Comparison of ENCODE assay signal across 9 cellular contexts in genomic region chr2:197255550-197255949, GRCh38. TPM values are rescaled to one million over a fixed set of nuclear protein-coding genes. Genes with fewer than 3 reads are reported as not detected.
DNase-seq lines count a peak whose midpoint lies in the region; ATAC-seq and TF ChIP-seq lines count a peak whose summit lies in the region.
"Had no signal": no experiment of that assay in that cellular context is flagged by ENCODE, and none has a peak within 500 bp of the region (broad histone marks: within the 10 kb centered on the region; RNA-seq: fewer than 3 reads in every experiment).

No MANE protein-coding gene starts in this region.

- peaks cover 0 to 4% (median 0%) of the 10 kb centered on the region in 11 experiments; a peak in 1 of 22 replicates for H3K9me3 ChIP-seq in BLaER1 treated with 17β-estradiol and CSF1 and Interleukin-3, amounts not matched to agents 10 nM and 100 nM (replicated peaks in 1 of 11)
- H3K9me3 ChIP-seq in IMR-90 (ENCODE audit: control insufficient read depth, insufficient read depth, low read length) (no peaks in the 10 kb centered on the region), colonic mucosa (no peaks in the 10 kb centered on the region), muscle layer of colon (ENCODE audit: low read length) (no peaks in the 10 kb centered on the region), breast epithelium (no peaks in the 10 kb centered on the region)

- H3K23ac ChIP-seq in IMR-90 (ENCODE audit: low read depth, low read length), result peak overlapping the region; percentile 87; the same call in 1 of the 2 replicates

- peak overlapping the region; percentile 66 to 89 (median 78) for H3K4me2 ChIP-seq in BLaER1 treated with 17β-estradiol and CSF1 and Interleukin-3, amounts not matched to agents 10 nM and 100 nM
- H3K4me2 ChIP-seq in IMR-90 (ENCODE audit: low read depth, low read length), result peak overlapping the region; percentile 97

- H4K91ac ChIP-seq in IMR-90 (ENCODE audit: insufficient read depth, low read depth, low read length), result 0 out of 2 replicates have a peak overlapping the region, but pooled peaks have one; percentile 26

- TF ChIP-seq CTCF in IMR-90 (conservative IDR thresholded peaks at IDR 0.05; ENCODE audit: low read depth, low read length) (no peak), colonic mucosa (IDR thresholded peaks at IDR 0.05) (no peak), breast epithelium (IDR thresholded peaks at IDR 0.05) (no peak)

- peak overlapping the region in 1 of 2 experiments; percentile 62; a peak in 2 of 4 replicates for H4K8ac ChIP-seq in IMR-90 (ENCODE audit: low read depth in 2 of 2, low read length in 2 of 2)

- in situ Hi-C loops in IMR-90 (cut with MboI; ENCODE audit: low sequenced_read_pairs), result no loop called here

- no TSS peak for BruUV-seq in IMR-90 (replicated peaks; lab: Mats Ljungman, UMichigan)

- CTCF ChIA-PET in IMR-90 (lab: Yijun Ruan, JAX), result no interaction called here

- H2AK9ac ChIP-seq in IMR-90 (replicated peaks; ENCODE audit: low read depth, low read length, poor library complexity), result no peak overlapping the region

- no peaks in the 10 kb centered on the region; a peak in 1 of 22 replicates for H4K20me1 ChIP-seq in BLaER1 treated with 17β-estradiol and CSF1 and Interleukin-3, amounts not matched to agents 10 nM and 100 nM
- H4K20me1 ChIP-seq in IMR-90 (ENCODE audit: insufficient read depth, low read length), result no peaks in the 10 kb centered on the region

- 39% methylated on average over 4 of the region's 9 CpGs; no CpG with 5 or more reads in 1 of the 2 experiments for WGBS in IMR-90 (ENCODE audit: extremely low coverage in 2 of 2, insufficient read length in 1 of 2), 2 experiments

- no peaks in the 10 kb centered on the region for H3K27me3 ChIP-seq in BLaER1 treated with 17β-estradiol and CSF1 and Interleukin-3, amounts not matched to agents 10 nM and 100 nM
- no peaks in the 10 kb centered on the region for H3K27me3 ChIP-seq in IMR-90 (ENCODE audit: control insufficient read depth, insufficient read depth, low read length)
- no peaks in the 10 kb centered on the region for H3K27me3 ChIP-seq in colonic mucosa
- H3K27me3 ChIP-seq in muscle layer of colon (ENCODE audit: control insufficient read depth in 1 of 2, insufficient read depth in 2 of 2, low read length in 2 of 2), result no peaks in the 10 kb centered on the region
- H3K27me3 ChIP-seq in breast epithelium, result no peaks in the 10 kb centered on the region

- no peak overlapping the region for H3K56ac ChIP-seq in IMR-90 (ENCODE audit: extremely low read depth, insufficient read depth, low read length)

- dilution Hi-C loops in IMR-90 (cut with HindIII; ENCODE audit: low sequenced_read_pairs, unreplicated experiment), result no loop called here

- intact Hi-C loops in IMR-90 (cut with micrococcal nuclease), result no loop called here
- intact Hi-C loops in colonic mucosa (cut with DNase I), result no loop called here
- intact Hi-C loops in breast epithelium (cut with DNase I; ENCODE audit: low total_unique reads), result no loop called here

- no peaks in the 10 kb centered on the region for H3K36me3 ChIP-seq in BLaER1 treated with 17β-estradiol and CSF1 and Interleukin-3, amounts not matched to agents 10 nM and 100 nM
- no peaks in the 10 kb centered on the region for H3K36me3 ChIP-seq in IMR-90 (ENCODE audit: control insufficient read depth, insufficient read depth, low read length)
- no peaks in the 10 kb centered on the region for H3K36me3 ChIP-seq in colonic mucosa
- no peaks in the 10 kb centered on the region for H3K36me3 ChIP-seq in muscle layer of colon (ENCODE audit: insufficient read depth, low read length)
- H3K36me3 ChIP-seq in breast epithelium, result no peaks in the 10 kb centered on the region

- peak overlapping the region; percentile 27 for H2BK5ac ChIP-seq in IMR-90 (ENCODE audit: low read depth, low read length, poor library complexity, severe bottlenecking)

- H2BK20ac ChIP-seq in IMR-90 (ENCODE audit: low read depth, low read length), result peak overlapping the region; percentile 56; the same call in 1 of the 2 replicates

- POLR2A ChIA-PET in IMR-90 (lab: Charles Lee; ENCODE audit: unreplicated experiment), result no interaction called here

- peak overlapping the region in 7 of 10 experiments; percentile 27 to 55 (median 41); a peak in 10 of 20 replicates for H3K4me3 ChIP-seq in BLaER1 treated with 17β-estradiol and CSF1 and Interleukin-3, amounts not matched to agents 10 nM and 100 nM
- H3K4me3 ChIP-seq in IMR-90 (ENCODE audit: insufficient read depth, low read depth, low read length), result peak overlapping the region; percentile 31; the same call in 1 of the 2 replicates
- no peak overlapping the region for H3K4me3 ChIP-seq in colonic mucosa
- H3K4me3 ChIP-seq in muscle layer of colon (ENCODE audit: low read depth in 1 of 2, low read length in 2 of 2), result peak overlapping the region in 1 of 2 donors; percentile 5
- peak overlapping the region in 1 of 3 donors; percentile 9 for H3K4me3 ChIP-seq in breast epithelium

- peak overlapping the region; percentile 61 to 83 (median 77) for H3K9ac ChIP-seq in BLaER1 treated with 17β-estradiol and CSF1 and Interleukin-3, amounts not matched to agents 10 nM and 100 nM
- H3K9ac ChIP-seq in IMR-90 (ENCODE audit: low read depth, low read length) (peak overlapping the region; percentile 60), colonic mucosa (ENCODE audit: low read depth in 2 of 2, low read length in 2 of 2) (peak overlapping the region in 1 of 2 donors; percentile 51), muscle layer of colon (ENCODE audit: low read length) (peak overlapping the region; percentile 9)
- H3K9ac ChIP-seq: parathyroid adenoma had no signal

- H2BK120ac ChIP-seq in IMR-90 (ENCODE audit: low read depth, low read length), result 0 out of 2 replicates have a peak overlapping the region, but pooled peaks have one; percentile 32

- DNase-seq in IMR-90 (peak; percentile 55), colonic mucosa (peak; percentile 51), breast epithelium (ENCODE audit: low spot score in 2 of 2) (no peak)
- DNase-seq in activated CD4-positive, alpha-beta T cell treated with anti-CD3 and anti-CD28 coated beads for 4 hours, result peak; percentile 54 to 61
- DNase-seq in stimulated activated CD8-positive, alpha-beta memory T cell treated with anti-CD3 and anti-CD28 coated beads, Interleukin-7, amount 100 ng/mL, for 48 hours (ENCODE audit: extremely low read depth in 1 of 2, low read depth in 1 of 2), result peak; percentile 67 to 73

- 0 out of 4 replicates have a peak, but pooled peaks cover 0 to 4% of the 10 kb centered on the region in 2 experiments for H3K79me1 ChIP-seq in IMR-90 (ENCODE audit: low read depth in 1 of 2, low read length in 2 of 2)

- peak overlapping the region; percentile 69 to 95 (median 89) for H3K27ac ChIP-seq in BLaER1 treated with 17β-estradiol and CSF1 and Interleukin-3, amounts not matched to agents 10 nM and 100 nM
- peak overlapping the region; percentile 60; the same call in 1 of the 2 replicates for H3K27ac ChIP-seq in IMR-90 (ENCODE audit: insufficient read depth, low read length)
- H3K27ac ChIP-seq in colonic mucosa, result peak overlapping the region; percentile 51
- H3K27ac ChIP-seq in muscle layer of colon (ENCODE audit: low read depth, low read length), result peak overlapping the region; percentile 79
- H3K27ac ChIP-seq in breast epithelium, result no peak overlapping the region
- H3K27ac ChIP-seq: parathyroid adenoma had no signal

- no peak for TF ChIP-seq POLR2A in IMR-90 (IDR thresholded peaks at IDR 0.05; ENCODE audit: low read depth, low read length)
- no peak for TF ChIP-seq POLR2A in breast epithelium (IDR thresholded peaks at IDR 0.05)

- no peak overlapping the region for H2AK5ac ChIP-seq in IMR-90 (ENCODE audit: low read depth, low read length)

- peak overlapping the region; percentile 19 for H4K5ac ChIP-seq in IMR-90 (ENCODE audit: low read depth, low read length)

- peak overlapping the region; percentile 87 for H3K18ac ChIP-seq in IMR-90 (ENCODE audit: low read depth, low read length)

- H3K14ac ChIP-seq in IMR-90 (replicated peaks; ENCODE audit: low read depth, low read length), result peak overlapping the region; percentile 16; the same call in 1 of the 2 replicates

- no peak overlapping the region for H2BK15ac ChIP-seq in IMR-90 (ENCODE audit: low read depth, low read length)

- 0 out of 2 replicates have a peak, but pooled peaks cover 4% of the 10 kb centered on the region for H3K9me1 ChIP-seq in IMR-90 (ENCODE audit: insufficient read depth, low read length)

- ATAC-seq in GM19463 (IDR thresholded peaks at IDR 0.05; ENCODE audit: unreplicated experiment) (peak; percentile 94), IMR-90 (ENCODE audit: low read depth) (peak; percentile 91)

- peak overlapping the region; percentile 47 for H3K4ac ChIP-seq in IMR-90 (ENCODE audit: low read depth, low read length)

- TF ChIP-seq RAD21 in IMR-90 (IDR thresholded peaks at IDR 0.05; ENCODE audit: low read length), result no peak

- H2AFZ ChIP-seq in IMR-90 (replicated peaks; ENCODE audit: low read length, poor library complexity), result peak overlapping the region; percentile 82
- H2AFZ ChIP-seq: parathyroid adenoma had no signal

- peaks cover 50 to 72% (median 60%) of the 10 kb centered on the region in 10 experiments for H3K4me1 ChIP-seq in BLaER1 treated with 17β-estradiol and CSF1 and Interleukin-3, amounts not matched to agents 10 nM and 100 nM
- H3K4me1 ChIP-seq in IMR-90 (ENCODE audit: control insufficient read depth, insufficient read depth, low read length) (peaks cover 1% of the 10 kb centered on the region; the same call in 1 of the 2 replicates), colonic mucosa (peaks cover 3% of the 10 kb centered on the region), muscle layer of colon (ENCODE audit: insufficient read depth, low read length) (peaks cover 40% of the 10 kb centered on the region), breast epithelium (no peaks in the 10 kb centered on the region)
- H3K4me1 ChIP-seq: parathyroid adenoma had no signal

TF ChIP-seq in IMR-90, 13 proteins besides CTCF, POLR2A, EP300 and RAD21:
- TF ChIP-seq NFE2L2 (IDR thresholded peaks at IDR 0.05; ENCODE audit: low read depth, low read length), result no peak
- TF ChIP-seq MAZ (IDR thresholded peaks at IDR 0.05; ENCODE audit: borderline replicate concordance, low read depth, low read length), result no peak
- no peak for TF ChIP-seq CEBPB (IDR thresholded peaks at IDR 0.05; ENCODE audit: low read depth, low read length)

RNA-seq across cellular contexts. Expression of gene ANKRD44, which starts 55.0 kb away (rescaled TPM):
- total RNA-seq in IMR-90 (2012; rRNA removed) (11.7 and 15.6 TPM in 2 replicates), colonic mucosa (1 to 10 TPM; 7.0 to 7.9 TPM), breast epithelium (10 to 100 TPM; 18.0 to 41.3 (median 19.9) TPM)
- polyA plus RNA-seq in IMR-90 (2012; rRNA removed), result 5.2 and 22.8 TPM in 2 replicates
- polyA plus RNA-seq in IMR-90 (2012; cell fraction: cytosol; rRNA removed), result 1.3 and 1.7 TPM in 2 replicates
- polyA plus RNA-seq in IMR-90 (2012; cell fraction: nucleus; rRNA removed; ENCODE audit: low replicate concordance), result 3.8 and 11.8 TPM in 2 replicates

Comparison
In these comparisons a context has a peak if more than half of its experiments do, and no peak if none do; other contexts are left out.
1. H3K27ac ChIP-seq: peak in BLaER1 treated with 17β-estradiol and CSF1 and Interleukin-3, amounts not matched to agents 10 nM and 100 nM (11 of 11), IMR-90 (single experiment), colonic mucosa (single experiment) and muscle layer of colon (single experiment); none in breast epithelium (0 of 2).
2. DNase-seq: peak in IMR-90 (single experiment), activated CD4-positive, alpha-beta T cell treated with anti-CD3 and anti-CD28 coated beads for 4 hours (2 of 2), colonic mucosa (single experiment) and stimulated activated CD8-positive, alpha-beta memory T cell treated with anti-CD3 and anti-CD28 coated beads, Interleukin-7, amount 100 ng/mL, for 48 hours (2 of 2); none in breast epithelium (0 of 2).